11 cellular contexts compared by ENCODE assay signal in genomic region chr1:213362598-213362997, GRCh38.
"Had no signal": no experiment of that assay in that cellular context is flagged by ENCODE, and none has a peak within 500 bp of the region (broad histone marks: within the 10 kb centered on the region; RNA-seq: fewer than 3 reads in every experiment).

No MANE protein-coding gene starts in this region.

- H3K4me2 ChIP-seq: GM23338 had no signal

- H3K36me3 ChIP-seq: HAP-1 had no signal

- H3K9me3 ChIP-seq: HAP-1 had no signal

- H3K4me1 ChIP-seq: HAP-1 had no signal

- H3K9ac ChIP-seq: GM23248 had no signal

- ATAC-seq: GM23338, HCT116 had no signal

- H2AFZ ChIP-seq: GM23248, GM23338 had no signal

- FAIRE-seq: H1, H54 had no signal

- H3K4me3 ChIP-seq: GM23248, GM23338, HAP-1 had no signal

- H3K27ac ChIP-seq: GM23248 had no signal

- DNase-seq: GM23248, GOT3, H7, H9, HCEC 1CT, HFFc6 had no signal
